Comparison of ENCODE assay signal across 10 cellular contexts in genomic region chr10:86411852-86412550, GRCh38. TPM values are rescaled to one million over a fixed set of nuclear protein-coding genes. Genes with fewer than 3 reads are reported as not detected.
DNase-seq lines count a peak whose midpoint lies in the region; ATAC-seq, FAIRE-seq and TF ChIP-seq lines count a peak whose summit lies in the region.
"Had no signal": no experiment of that assay in that cellular context is flagged by ENCODE, and none has a peak within 500 bp of the region (broad histone marks: within the 10 kb centered on the region; RNA-seq: fewer than 3 reads in every experiment).

No MANE protein-coding gene starts in this region.

- RAD21 ChIA-PET in GM12878 (lab: Charles Lee; ENCODE audit: unreplicated experiment): interaction anchor here (0.8 to 5.8 kb wide), 6 partner anchors 8 to 174 kb away, joined by 4 to 155 read pairs (median 8); no protein-coding TSS in a partner anchor

- H3K27ac ChIP-seq in GM12878 (ENCODE audit: control insufficient read depth, insufficient read depth): peak overlapping the region; percentile 82
- H3K27ac ChIP-seq in thyroid gland: no peak overlapping the region
- H3K27ac ChIP-seq: RWPE1 had no signal

- POLR2A ChIA-PET in GM12878 (lab: Charles Lee): interaction anchor here (0.5 to 5.4 kb wide), 7 partner anchors 9 to 481 kb away, joined by 3 to 110 read pairs (median 5); partner anchors contain the start of gene WAPL

- TF ChIP-seq EP300 in GM12878 (IDR thresholded peaks at IDR 0.05; ENCODE audit: borderline replicate concordance in 1 of 2, control insufficient read depth in 1 of 2, low read depth in 2 of 2, low read length in 2 of 2): no peak

- no peaks in the 10 kb centered on the region for H4K20me1 ChIP-seq in GM12878 (ENCODE audit: control insufficient read depth, insufficient read depth)

- no TSS peak for BruUV-seq in GM12878 (replicated peaks; lab: Mats Ljungman, UMichigan)

- H3K27me3 ChIP-seq in GM12878 (replicated peaks in 1 of 2; ENCODE audit: control insufficient read depth in 2 of 2, insufficient read depth in 2 of 2, low read length in 1 of 2) (no peaks in the 10 kb centered on the region), thyroid gland (no peaks in the 10 kb centered on the region)

- no peaks in the 10 kb centered on the region for H3K79me2 ChIP-seq in GM12878 (ENCODE audit: control insufficient read depth, insufficient read depth, low read length)

- no peak for TF ChIP-seq RAD21 in GM12878 (IDR thresholded peaks at IDR 0.05; ENCODE audit: insufficient read depth, low read depth, low read length)

- in situ Hi-C loops in GM12878 (cut with MboI): no loop called here

- H3K36me3 Mint-ChIP-seq in osteocyte (ENCODE audit: unreplicated experiment): no peaks in the 10 kb centered on the region

- TF ChIP-seq POLR2A in GM12878 (IDR thresholded peaks at IDR 0.05; ENCODE audit: low read depth, low read length) (no peak), thyroid gland (IDR thresholded peaks at IDR 0.05) (no peak)

- TF ChIP-seq CTCF in GM12878 (IDR thresholded peaks at IDR 0.05 in 2 of 3, conservative IDR thresholded peaks at IDR 0.05 in 1 of 3; ENCODE audit: control insufficient read depth in 2 of 3, extremely low read depth in 1 of 3, insufficient read depth in 1 of 3, low read depth in 3 of 3, low read length in 3 of 3) (no peak), osteocyte (IDR thresholded peaks at IDR 0.05) (no peak), thyroid gland (IDR thresholded peaks at IDR 0.05) (no peak)

- H3K36me3 ChIP-seq in GM12878 (ENCODE audit: control insufficient read depth in 2 of 2, insufficient read depth in 2 of 2, low read length in 1 of 2) (no peaks in the 10 kb centered on the region), thyroid gland (no peaks in the 10 kb centered on the region)

- WGBS in GM12878 (ENCODE audit: insufficient coverage, insufficient replicate concordance, low lambda C conversion rate, missing lambda C conversion rate): 38% methylated on average over 6 of the region's 6 CpGs
- WGBS in thyroid gland, 2 donors: 69 to 88% methylated on average over 4 to 6 of the region's 6 CpGs

- H3K4me1 Mint-ChIP-seq in osteocyte (ENCODE audit: unreplicated experiment): peaks cover 10% of the 10 kb centered on the region

- SMC1A ChIA-PET in GM12878 (lab: Charles Lee; ENCODE audit: uncharacterized antibody, unreplicated experiment): interaction anchor here (1.5 to 7.0 kb wide), 6 partner anchors 8 to 39 kb away, joined by 3 to 129 read pairs (median 8); no protein-coding TSS in a partner anchor

- CTCF ChIA-PET in GM12878 (lab: Yijun Ruan, JAX): interaction anchor here (0.6 to 6.7 kb wide), 10 partner anchors 11 to 920 kb away, joined by 3 to 77 read pairs (median 3); no protein-coding TSS in a partner anchor

- no peak overlapping the region for H3K4me3 Mint-ChIP-seq in osteocyte (ENCODE audit: unreplicated experiment)

- H3K27me3 Mint-ChIP-seq in osteocyte (ENCODE audit: unreplicated experiment): no peaks in the 10 kb centered on the region

- H3K4me2 ChIP-seq in GM12878 (ENCODE audit: control insufficient read depth, insufficient read depth): peak overlapping the region; percentile 93

- H3K9ac ChIP-seq in GM12878 (ENCODE audit: control insufficient read depth, insufficient read depth, low read length): peak overlapping the region; percentile 62

- intact Hi-C loops in GM12878 (cut with micrococcal nuclease; ENCODE audit: unreplicated experiment) (loop anchor here (5.0 kb wide), 1 partner anchor 110 kb away; the partner anchor contains the start of gene WAPL), thyroid gland (cut with DNase I) (no loop called here)

- peak overlapping the region; percentile 79 for H2AFZ ChIP-seq in GM12878 (ENCODE audit: control insufficient read depth, low read depth, low read length)

- peak overlapping the region; percentile 61 for H3K27ac Mint-ChIP-seq in osteocyte (ENCODE audit: unreplicated experiment)

- H3K9me3 ChIP-seq in GM12878 (replicated peaks; ENCODE audit: control insufficient read depth, insufficient read depth, low read length): peaks cover 6% of the 10 kb centered on the region; the same call in 2 of the 3 replicates
- H3K9me3 ChIP-seq in thyroid gland: no peaks in the 10 kb centered on the region

- peak overlapping the region; percentile 43; the same call in 1 of the 2 replicates for H3K4me3 ChIP-seq in GM12878
- H3K4me3 ChIP-seq in thyroid gland (replicated peaks in 1 of 3): no peak overlapping the region

- peaks cover 38% of the 10 kb centered on the region for H3K4me1 ChIP-seq in GM12878 (ENCODE audit: control insufficient read depth, insufficient read depth, low read length)
- peaks cover 0 to 3% of the 10 kb centered on the region in 2 donors for H3K4me1 ChIP-seq in thyroid gland

- peaks cover 7% of the 10 kb centered on the region for H3K9me3 Mint-ChIP-seq in osteocyte (ENCODE audit: unreplicated experiment)

- DNase-seq in GM18507 (ENCODE audit: extremely low spot score, insufficient read length, low read depth): no peak
- no peak for DNase-seq in GM12878 (ENCODE audit: low read depth, low spot score)
- peak; percentile 48 for DNase-seq in osteocyte (ENCODE audit: extremely low spot score, unreplicated experiment)
- DNase-seq in NCI-H2227 (lab: John Stamatoyannopoulos, UW; ENCODE audit: unreplicated experiment): no peak
- no peak for DNase-seq in thyroid gland
- no peak for DNase-seq in SW 1271 (lab: John Stamatoyannopoulos, UW)
- no peak for DNase-seq in NCI-H526 treated with DMSO at 0.1 percent for 48 hours (lab: John Stamatoyannopoulos, UW)

- peak; percentile 75 for FAIRE-seq in GM18507 (lab: Jason Lieb, UNC)
- FAIRE-seq in GM12878 (lab: Jason Lieb, UNC): no peak

- ATAC-seq in HG03439 (IDR thresholded peaks at IDR 0.05; ENCODE audit: unreplicated experiment) (peak; percentile 7), GM12878 (peak; percentile 18)

TF ChIP-seq in GM12878, 131 proteins besides CTCF, POLR2A, EP300 and RAD21:
- TF ChIP-seq RB1 (IDR thresholded peaks at IDR 0.05; ENCODE audit: borderline replicate concordance) (no peak), NBN (IDR thresholded peaks at IDR 0.05) (0 out of 2 replicates have a peak, but pooled peaks have one; percentile 62), MTA3 (IDR thresholded peaks at IDR 0.05; ENCODE audit: borderline replicate concordance, low read length) (no peak), POLR2AphosphoS5 (IDR thresholded peaks at IDR 0.05; ENCODE audit: low read length) (peak; percentile 33; the same call in 1 of the 2 replicates), NR2F1 (conservative IDR thresholded peaks at IDR 0.05) (0 out of 2 replicates have a peak, but pooled peaks have one; percentile 4), SMARCA5 (IDR thresholded peaks at IDR 0.05) (0 out of 2 replicates have a peak, but pooled peaks have one; percentile 50), LARP7 (IDR thresholded peaks at IDR 0.05) (0 out of 2 replicates have a peak, but pooled peaks have one; percentile 23), HDGF (IDR thresholded peaks at IDR 0.05) (peak; percentile 61; the same call in 1 of the 2 replicates)

RNA-seq across cellular contexts. Expression of gene GRID1, which starts 45.4 kb away (rescaled TPM):
- 3.4 and 3.5 TPM in 2 replicates for total RNA-seq in GM12878 (2013; cell fraction: nucleolus; rRNA removed)
- 0.11 and 0.23 TPM in 2 replicates for total RNA-seq in GM12878 (2014; rRNA removed)
- total RNA-seq in GM12878 (2014; rRNA removed; fragmentation: Illumina TruSeq; extraction: Trizol): 0.04 and 0.05 TPM in 2 replicates
- total RNA-seq in GM12878 (2021): 0.08 TPM in 1 of 2 replicates, not detected in the other
- 0.12 TPM for polyA plus RNA-seq in GM12878 (2011; ENCODE audit: low read depth)
- polyA plus RNA-seq in GM12878 (2011; rRNA removed): 0.29 and 0.62 TPM in 2 replicates
- 0.46 and 0.59 TPM in 2 replicates for polyA plus RNA-seq in GM12878 (2011; cell fraction: cytosol; rRNA removed)
- 0.97 and 1.3 TPM in 2 replicates for polyA plus RNA-seq in GM12878 (2011; cell fraction: nucleus; rRNA removed)
- 0.28 and 0.35 TPM in 2 replicates for polyA plus RNA-seq in GM12878 (2012)
- polyA plus RNA-seq in GM12878 (2014; fragmentation: Illumina TruSeq; extraction: Trizol): 0.05 TPM in 1 of 2 replicates, not detected in the other
- not detected for polyA plus RNA-seq in GM12878 (2014; fragmentation: Nextera tagmentation; extraction: Ambion mirVana)
- polyA plus RNA-seq in GM12878 (2014; rRNA removed): 0.04 and 0.05 TPM in 2 replicates
- not detected for polyA plus RNA-seq in GM12878 (2016; fragmentation: Nextera tagmentation; extraction: Ambion mirVana)
- polyA minus RNA-seq in GM12878 (2011; rRNA and poly(A)+ RNA removed): 2.4 TPM in 2 replicates
- polyA minus RNA-seq in GM12878 (2011; cell fraction: cytosol; rRNA and poly(A)+ RNA removed): 0.31 and 0.80 TPM in 2 replicates
- polyA minus RNA-seq in GM12878 (2011; cell fraction: nucleus; rRNA and poly(A)+ RNA removed): 3.1 and 3.7 TPM in 2 replicates
- 0.11 TPM in 1 of 2 replicates, not detected in the other for total RNA-seq in osteocyte
- 10 to 100 TPM; 17.2 to 28.1 (median 23.6) TPM for total RNA-seq in thyroid gland
- total RNA-seq: activated CD8-positive, alpha-beta memory T cell treated with anti-CD3 and anti-CD28 coated beads for 36 hours had no signal

Comparison
In these comparisons a context has a peak if more than half of its experiments do, and no peak if none do; other contexts are left out.
1. RNA of gene GRID1, which starts 45.4 kb away (total RNA-seq): 17.2 to 28.1 TPM in thyroid gland; 0.11 TPM in osteocyte and 0.04 to 3.5 TPM in GM12878; every median in the first group is over 4 times any median in the second.